In genomic region chr2:95346236-95346737, GRCh38 we compare ENCODE assay signal across 8 cellular contexts. TPM values are rescaled to one million over a fixed set of nuclear protein-coding genes. Genes with fewer than 3 reads are reported as not detected.
DNase-seq lines count a peak whose midpoint lies in the region; ATAC-seq, FAIRE-seq and TF ChIP-seq lines count a peak whose summit lies in the region.

No MANE protein-coding gene starts in this region.

- H3K27me3 ChIP-seq in breast epithelium (no peaks in the 10 kb centered on the region), kidney epithelial cell (ENCODE audit: control insufficient read depth, insufficient read depth, low read length) (no peaks in the 10 kb centered on the region), thoracic aorta (replicated peaks; ENCODE audit: insufficient read depth) (no peaks in the 10 kb centered on the region)

- H3K27ac ChIP-seq in breast epithelium (peak overlapping the region; percentile 33 to 83), thoracic aorta (peak overlapping the region; percentile 75 to 79)

- DNase-seq in GM04504 (ENCODE audit: low read depth) (peak; percentile 53), HTR-8/SVneo (ENCODE audit: insufficient read length, low spot score) (peak; percentile 78), breast epithelium (ENCODE audit: low spot score in 2 of 2) (peak in 1 of 2 donors; percentile 39), kidney epithelial cell (ENCODE audit: low read depth) (no peak), thoracic aorta (ENCODE audit: low spot score) (no peak), NCI-H187 (lab: John Stamatoyannopoulos, UW) (no peak), NCI-H524 treated with DMSO at 0.1 percent for 48 hours (lab: John Stamatoyannopoulos, UW) (no peak), KBM-7 (no peak)

- H3K36me3 ChIP-seq in breast epithelium (no peaks in the 10 kb centered on the region), kidney epithelial cell (ENCODE audit: control insufficient read depth, insufficient read depth, low read length) (no peaks in the 10 kb centered on the region), thoracic aorta (no peaks in the 10 kb centered on the region)

- TF ChIP-seq POLR2A in breast epithelium (IDR thresholded peaks at IDR 0.05): no peak

- TF ChIP-seq CTCF in breast epithelium (IDR thresholded peaks at IDR 0.05) (no peak), kidney epithelial cell (IDR thresholded peaks at IDR 0.05; ENCODE audit: insufficient read depth, low read length, poor library complexity, severe bottlenecking) (no peak), thoracic aorta (IDR thresholded peaks at IDR 0.05) (no peak)

- peak; percentile 66 for ATAC-seq in thoracic aorta (ENCODE audit: insufficient number of reproducible peaks, low FRiP score, low read depth)

- FAIRE-seq in HTR-8/SVneo (lab: Jason Lieb, UNC): peak; percentile 97

- in situ Hi-C loops in KBM-7 (cut with MboI; ENCODE audit: low pct_unique_long_range_greater_than_20kb, low sequenced_read_pairs): no loop called here

- H3K4me3 ChIP-seq in breast epithelium (peak overlapping the region; percentile 64 to 89 (median 69)), kidney epithelial cell (ENCODE audit: low read depth, low read length) (peak overlapping the region; percentile 44), thoracic aorta (peak overlapping the region; percentile 94)

- no peaks in the 10 kb centered on the region for H3K9me3 ChIP-seq in breast epithelium
- no peaks in the 10 kb centered on the region for H3K9me3 ChIP-seq in thoracic aorta

- intact Hi-C loops in breast epithelium (cut with DNase I; ENCODE audit: low total_unique reads): no loop called here

- H3K4me1 ChIP-seq in breast epithelium (no peaks in the 10 kb centered on the region), thoracic aorta (ENCODE audit: control insufficient read depth in 1 of 2, low read depth in 2 of 2) (peaks cover 4 to 16% of the 10 kb centered on the region in 2 donors)

RNA-seq across cellular contexts. Expression of gene KCNIP3, which starts 49.1 kb away (rescaled TPM):
- total RNA-seq in breast epithelium (10 to 100 TPM; 14.4 to 30.1 (median 15.1) TPM), kidney epithelial cell (5.1 and 7.2 TPM in 2 replicates), thoracic aorta (10 to 100 TPM; 12.5 to 22.1 TPM)

RNA-seq across cellular contexts. Expression of gene FAHD2A, which starts 56.2 kb away (rescaled TPM):
- 10 to 100 TPM; 19.3 to 50.1 (median 24.3) TPM for total RNA-seq in breast epithelium
- 47.4 and 55.9 TPM in 2 replicates for total RNA-seq in kidney epithelial cell
- 10 to 100 TPM; 11.7 to 23.6 TPM for total RNA-seq in thoracic aorta

Comparison
In these comparisons a context has a peak if more than half of its experiments do, and no peak if none do; other contexts are left out.
1. DNase-seq: peak in GM04504 (single experiment) and HTR-8/SVneo (single experiment); none in kidney epithelial cell (single experiment), thoracic aorta (single experiment), NCI-H187 (0 of 2), NCI-H524 treated with DMSO at 0.1 percent for 48 hours (single experiment) and KBM-7 (single experiment).
2. H3K4me3 ChIP-seq: peak in every context shown above with its lines; median percentile 94 in thoracic aorta; 69 in breast epithelium; 44 in kidney epithelial cell.